In genomic region chr4:20532871-20533870, GRCh38 we compare ENCODE assay signal across 16 cellular contexts.
DNase-seq lines count a peak whose midpoint lies in the region; ATAC-seq and TF ChIP-seq lines count a peak whose summit lies in the region.
"Had no signal": no experiment of that assay in that cellular context is flagged by ENCODE, and none has a peak within 500 bp of the region (broad histone marks: within the 10 kb centered on the region; RNA-seq: fewer than 3 reads in every experiment).

No MANE protein-coding gene starts in this region.

- H3K27me3 ChIP-seq in lower lobe of right lung (ENCODE audit: low read depth) (no peaks in the 10 kb centered on the region), Karpas-422 (ENCODE audit: low read length) (0 out of 2 replicates have a peak, but pooled peaks cover 2% of the 10 kb centered on the region)

- H3K9me2 ChIP-seq in Karpas-422 (replicated peaks; ENCODE audit: insufficient read depth, low read length) = no peaks in the 10 kb centered on the region

- TF ChIP-seq CTCF in lower lobe of right lung (IDR thresholded peaks at IDR 0.05) = no peak

- H3K9me3 ChIP-seq in lower lobe of right lung (no peaks in the 10 kb centered on the region), Karpas-422 (ENCODE audit: low read length) (no peaks in the 10 kb centered on the region)

- DNase-seq in AG20443 (ENCODE audit: low spot score) (peak; percentile 45), HT1080 (ENCODE audit: low read depth) (peak; percentile 89), amniotic epithelial cell (ENCODE audit: low read depth) (peak; percentile 29), lower lobe of right lung (no peak), Karpas-422 (no peak), NCI-H524 treated with DMSO at 0.1 percent for 48 hours (lab: John Stamatoyannopoulos, UW) (no peak), NCI-H187 (lab: John Stamatoyannopoulos, UW) (no peak)
- DNase-seq in activated CD4-positive, alpha-beta T cell treated with anti-CD3 and anti-CD28 coated beads for 1 hour = no peak
- DNase-seq: activated CD8-positive, alpha-beta T cell treated with anti-CD3 and anti-CD28 coated beads for 36 hours; activated naive CD8-positive, alpha-beta T cell treated with anti-CD3 and anti-CD28 coated beads, Interleukin-2, amount 50 U/mL, for 24 hours; NCI-H1048; NCI-H2107; NCI-H748 treated with DMSO at 0.1 percent for 48 hours had no signal

- peaks cover 4% of the 10 kb centered on the region for H3K4me1 ChIP-seq in lower lobe of right lung
- no peaks in the 10 kb centered on the region for H3K4me1 ChIP-seq in Karpas-422 (ENCODE audit: low read length)

- intact Hi-C loops in lower lobe of right lung (cut with DNase I) = no loop called here

- H3K36me3 ChIP-seq in lower lobe of right lung (peaks cover 10% of the 10 kb centered on the region), Karpas-422 (ENCODE audit: insufficient read depth, low read length) (no peaks in the 10 kb centered on the region)

- H3K4me3 ChIP-seq in lower lobe of right lung (no peak overlapping the region), Karpas-422 (ENCODE audit: low read length) (no peak overlapping the region)

- H4K20me1 ChIP-seq in Karpas-422 (ENCODE audit: insufficient read depth, low read depth, low read length) = no peaks in the 10 kb centered on the region

- no peaks in the 10 kb centered on the region for H3K79me2 ChIP-seq in Karpas-422 (ENCODE audit: low read length)

- no peak for ATAC-seq in lower lobe of right lung
- ATAC-seq: activated CD8-positive, alpha-beta T cell treated with anti-CD3 and anti-CD28 coated beads for 36 hours; activated naive CD8-positive, alpha-beta T cell treated with anti-CD3 and anti-CD28 coated beads, Interleukin-2, amount 50 U/mL, for 24 hours; activated T-helper 17 cell treated with anti-CD3 and anti-CD28 coated beads, Interleukin-2, amount 50 U/mL, for 72 hours; Panc1 had no signal

- H3K4me2 ChIP-seq in Karpas-422 (ENCODE audit: low read depth, low read length, poor library complexity, severe bottlenecking) = no peak overlapping the region

- H3K27ac ChIP-seq in lower lobe of right lung (peak overlapping the region; percentile 8), Karpas-422 (ENCODE audit: low read length) (no peak overlapping the region)
- H3K27ac ChIP-seq: VCaP had no signal

- no peak overlapping the region for H3K9ac ChIP-seq in Karpas-422 (ENCODE audit: low read length)

- no peak overlapping the region for H2AFZ ChIP-seq in Karpas-422 (ENCODE audit: low read length)

Comparison
In these comparisons a context has a peak if more than half of its experiments do, and no peak if none do; other contexts are left out.
1. DNase-seq: peak in AG20443 (single experiment), HT1080 (single experiment) and amniotic epithelial cell (single experiment); none in lower lobe of right lung (single experiment), Karpas-422 (single experiment), NCI-H524 treated with DMSO at 0.1 percent for 48 hours (single experiment), activated CD4-positive, alpha-beta T cell treated with anti-CD3 and anti-CD28 coated beads for 1 hour (single experiment) and NCI-H187 (0 of 2).